ENCODE assay signal across 30 cellular contexts in genomic region chr9:22171691-22172090, GRCh38.
"Had no signal": no experiment of that assay in that cellular context is flagged by ENCODE, and none has a peak within 500 bp of the region (broad histone marks: within the 10 kb centered on the region; RNA-seq: fewer than 3 reads in every experiment).

No MANE protein-coding gene starts in this region.

- H3K9me3 Mint-ChIP-seq: effector memory CD8-positive, alpha-beta T cell; neural progenitor cell; T-helper 2 cell treated with Interferon-gamma antibody and Interleukin-4, amounts not matched to agents 5 μg/mL and 100 μg/mL, for 36 hours had no signal

- H3K9ac ChIP-seq: neural progenitor cell had no signal

- H3K9me3 ChIP-seq: adrenal gland, ascending aorta, esophagus muscularis mucosa, lower lobe of right lung, thoracic aorta, upper lobe of right lung had no signal

- H3K4me3 Mint-ChIP-seq: activated T-helper 17 cell treated with anti-CD3 and anti-CD28 coated beads, Interleukin-2, amount 50 U/mL, for 72 hours; effector memory CD8-positive, alpha-beta T cell; immature natural killer cell; naive thymus-derived CD8-positive, alpha-beta T cell; neural progenitor cell; T-helper 2 cell treated with Interferon-gamma antibody and Interleukin-4, amounts not matched to agents 5 μg/mL and 100 μg/mL, for 36 hours had no signal

- H3K27me3 ChIP-seq: adrenal gland, ascending aorta, brain microvascular endothelial cell, esophagus muscularis mucosa, hepatocyte, neural progenitor cell, upper lobe of right lung had no signal

- H3K4me3 ChIP-seq: adrenal gland, ascending aorta, dorsolateral prefrontal cortex, esophagus muscularis mucosa, hepatocyte, lower lobe of right lung, neural progenitor cell, thoracic aorta, upper lobe of right lung had no signal

- H3K27ac ChIP-seq: adrenal gland, ascending aorta, brain microvascular endothelial cell, dorsolateral prefrontal cortex, esophagus muscularis mucosa, hepatocyte, lower lobe of right lung, neural progenitor cell, thoracic aorta, upper lobe of right lung, VCaP had no signal

- ATAC-seq: activated naive CD4-positive, alpha-beta T cell treated with anti-CD3 and anti-CD28 coated beads, Interleukin-2, amount 50 U/mL, for 72 hours; activated T-helper 17 cell treated with anti-CD3 and anti-CD28 coated beads, Interleukin-2, amount 50 U/mL, for 72 hours; effector memory CD8-positive, alpha-beta T cell; lower lobe of right lung; naive thymus-derived CD8-positive, alpha-beta T cell; sciatic nerve; upper lobe of right lung had no signal

- H3K36me3 ChIP-seq: adrenal gland, ascending aorta, brain microvascular endothelial cell, esophagus muscularis mucosa, lower lobe of right lung, neural progenitor cell, thoracic aorta, upper lobe of right lung had no signal

- DNase-seq: activated CD4-positive, alpha-beta T cell treated with anti-CD3 and anti-CD28 coated beads for 1 hour; activated CD4-positive, alpha-beta T cell treated with anti-CD3 and anti-CD28 coated beads, Interleukin-2, amount 50 U/mL, for 1 hour; activated T-cell treated with anti-CD3 and anti-CD28 coated beads, Interleukin-2, amount 50 U/mL, for 1 hour; adrenal gland; brain microvascular endothelial cell; central memory CD4-positive, alpha-beta T cell; dorsolateral prefrontal cortex; effector memory CD8-positive, alpha-beta T cell; glutamatergic neuron; immature natural killer cell; lower lobe of right lung; naive thymus-derived CD8-positive, alpha-beta T cell; small intestine; stimulated activated CD4-positive, alpha-beta T cell treated with anti-CD3 and anti-CD28 coated beads, Interleukin-2, amount 100 ng/mL, for 48 hours; stimulated activated CD8-positive, alpha-beta memory T cell treated with anti-CD3 and anti-CD28 coated beads, Interleukin-4, amount 100 ng/mL, for 48 hours; stimulated activated naive CD4-positive, alpha-beta T cell treated with Interleukin-2 at 50 U/mL for 16 hours; upper lobe of right lung had no signal

- FAIRE-seq: colon, endothelial cell of umbilical vein, frontal cortex, small intestine had no signal

- H3K4me2 ChIP-seq: hepatocyte, neural progenitor cell had no signal

- H3K4me1 ChIP-seq: adrenal gland, esophagus muscularis mucosa, neural progenitor cell, upper lobe of right lung had no signal

- H3K36me3 Mint-ChIP-seq: activated naive CD4-positive, alpha-beta T cell treated with anti-CD3 and anti-CD28 coated beads, Interleukin-2, amount 50 U/mL, for 72 hours; immature natural killer cell; naive thymus-derived CD8-positive, alpha-beta T cell; neural progenitor cell had no signal

- H3K27ac Mint-ChIP-seq: activated naive CD4-positive, alpha-beta T cell treated with anti-CD3 and anti-CD28 coated beads, Interleukin-2, amount 50 U/mL, for 72 hours; activated T-helper 17 cell treated with anti-CD3 and anti-CD28 coated beads, Interleukin-2, amount 50 U/mL, for 72 hours; effector memory CD8-positive, alpha-beta T cell; immature natural killer cell; neural progenitor cell; T-helper 2 cell treated with Interferon-gamma antibody and Interleukin-4, amounts not matched to agents 5 μg/mL and 100 μg/mL, for 36 hours had no signal
